ENCODE assay signal across 19 cellular contexts in the genomic region with DNA sequence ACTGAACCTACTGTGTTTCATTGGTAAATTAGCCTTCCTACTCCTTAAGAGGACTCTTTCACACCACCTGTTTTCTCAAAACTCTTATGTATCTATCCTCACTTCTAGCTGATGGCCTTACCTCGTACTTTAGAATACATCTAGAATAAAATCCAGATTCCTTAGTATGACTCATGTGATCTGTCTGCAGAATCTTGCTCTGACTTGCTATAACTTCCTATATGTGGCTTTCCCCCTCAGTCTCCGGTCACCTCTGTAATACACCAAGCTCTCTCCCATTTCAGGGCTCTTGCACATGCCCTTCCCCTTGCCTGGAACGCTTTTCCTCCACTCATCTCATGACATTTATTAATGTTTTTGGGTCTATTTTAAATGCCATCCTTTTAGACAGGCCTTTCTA.
"Had no signal": no experiment of that assay in that cellular context is flagged by ENCODE, and none has a peak within 500 bp of the region (broad histone marks: within the 10 kb centered on the region; RNA-seq: fewer than 3 reads in every experiment).

No MANE protein-coding gene starts in this region.

- FAIRE-seq: endothelial cell of umbilical vein, kidney had no signal

- DNase-seq: activated CD4-positive, alpha-beta T cell treated with anti-CD3 and anti-CD28 coated beads, Interleukin-2, amount 10 ng/mL, durations not matched to agents 24 days and 14 days; activated CD8-positive, alpha-beta memory T cell treated with anti-CD3 and anti-CD28 coated beads, Interleukin-2, amount 50 U/mL, for 4 hours; activated naive CD4-positive, alpha-beta T cell treated with anti-CD3 and anti-CD28 coated beads for 36 hours; activated T-cell treated with anti-CD3 and anti-CD28 coated beads, Interleukin-2, amount 50 U/mL, for 4 hours; aorta; effector memory CD4-positive, alpha-beta T cell; foreskin melanocyte; hypothalamus; kidney; left ventricle myocardium inferior; mucosa of descending colon; naive B cell; retina; stimulated activated CD4-positive, alpha-beta T cell treated with anti-CD3 and anti-CD28 coated beads, Interleukin-12 subunit alpha, Interleukin-12 subunit beta, amount 100 ng/mL, for 4 hours; stimulated activated CD4-positive, alpha-beta T cell treated with anti-CD3 and anti-CD28 coated beads, Interleukin-1b, Interleukin-23, amount 100 ng/mL, for 48 hours; stimulated activated naive CD4-positive, alpha-beta T cell treated with Interleukin-2 at 50 U/mL for 16 hours; T-helper 9 cell; thyroid gland had no signal

- H3K9me3 ChIP-seq: left ventricle myocardium inferior, mucosa of descending colon, thyroid gland had no signal

- ATAC-seq: activated T-cell treated with anti-CD3 and anti-CD28 coated beads, Interleukin-2, amount 50 U/mL, for 4 hours; mucosa of descending colon had no signal

- H3K4me3 ChIP-seq: left ventricle myocardium inferior, mucosa of descending colon, thyroid gland had no signal

- H3K36me3 ChIP-seq: left ventricle myocardium inferior, thyroid gland had no signal

- H3K4me1 ChIP-seq: left ventricle myocardium inferior, thyroid gland had no signal

- H3K27me3 ChIP-seq: thyroid gland had no signal

- H3K27ac ChIP-seq: left ventricle myocardium inferior, thyroid gland had no signal
